33 cellular contexts compared by ENCODE assay signal in genomic region chr18:51911582-51911981, GRCh38.
"Had no signal": no experiment of that assay in that cellular context is flagged by ENCODE, and none has a peak within 500 bp of the region (broad histone marks: within the 10 kb centered on the region; RNA-seq: fewer than 3 reads in every experiment).

No MANE protein-coding gene starts in this region.

- DNase-seq: Karpas-422, Kasumi-1, KG1, MG63, MM.1S, MV-4-11, NCI-H1048, NCI-H1092, NCI-H1092 treated with DMSO at 0.1 percent for 48 hours, NCI-H1105, NCI-H1105 treated with DMSO at 0.1 percent for 48 hours, NCI-H1417 treated with DMSO at 0.1 percent for 48 hours, NCI-H1436, NCI-H1436 treated with DMSO at 0.1 percent for 48 hours, NCI-H146, NCI-H1694, NCI-H1694 treated with DMSO at 0.1 percent for 48 hours, NCI-H187, NCI-H187 treated with DMSO at 0.1 percent for 48 hours, NCI-H1930, NCI-H2029, NCI-H2029 treated with DMSO at 0.1 percent for 48 hours, NCI-H2081, NCI-H2081 treated with DMSO at 0.1 percent for 48 hours, NCI-H2107, NCI-H2171, NCI-H2171 treated with DMSO at 0.1 percent for 48 hours, NCI-H2227 treated with DMSO at 0.1 percent for 48 hours, NCI-H226, NCI-H345, NCI-H446, NCI-H446 treated with DMSO at 0.1 percent for 48 hours had no signal

- H3K27ac ChIP-seq: KMS-11 had no signal

- H3K9me3 ChIP-seq: MG63 had no signal

- H3K4me3 ChIP-seq: MG63 had no signal

- H3K27me3 ChIP-seq: MG63 had no signal

- H3K9ac ChIP-seq: KMS-11 had no signal

- H3K36me3 ChIP-seq: MG63 had no signal

- H3K4me2 ChIP-seq: KMS-11 had no signal
